Comparison of ENCODE assay signal across 11 cellular contexts in genomic region chr11:72833792-72834501, GRCh38. TPM values are rescaled to one million over a fixed set of nuclear protein-coding genes. Genes with fewer than 3 reads are reported as not detected.
A peak's percentile ranks its signal among the peaks of the same experiment; 100 is the strongest.
DNase-seq lines count a peak whose midpoint lies in the region; ATAC-seq and TF ChIP-seq lines count a peak whose summit lies in the region.
"Had no signal": no experiment of that assay in that cellular context is flagged by ENCODE, and none has a peak within 500 bp of the region (broad histone marks: within the 10 kb centered on the region; RNA-seq: fewer than 3 reads in every experiment).

No MANE protein-coding gene starts in this region.

- H3K9me3 ChIP-seq in esophagus squamous epithelium (no peaks in the 10 kb centered on the region), tibial artery (no peaks in the 10 kb centered on the region)

- no peak for ATAC-seq in naive thymus-derived CD8-positive, alpha-beta T cell
- no peak for ATAC-seq in GM21717 (IDR thresholded peaks at IDR 0.05; ENCODE audit: unreplicated experiment)

- H3K27ac ChIP-seq in esophagus squamous epithelium, result peak overlapping the region in 3 of 4 donors; percentile 71 to 78 (median 77)
- H3K27ac ChIP-seq in tibial artery, result peak overlapping the region; percentile 92 to 94

- no peak for DNase-seq in activated naive CD4-positive, alpha-beta T cell treated with anti-CD3 and anti-CD28 coated beads for 36 hours
- no peak for DNase-seq in activated naive CD4-positive, alpha-beta T cell treated with anti-CD3 and anti-CD28 coated beads, Interleukin-2, amount 10 ng/mL, durations not matched to agents 7 days and 5 days
- no peak for DNase-seq in esophagus squamous epithelium (lab: John Stamatoyannopoulos, UW)
- DNase-seq in naive thymus-derived CD8-positive, alpha-beta T cell, result no peak
- DNase-seq in tibial artery, result no peak
- no peak for DNase-seq in NCI-H1436 (lab: John Stamatoyannopoulos, UW)
- no peak for DNase-seq in HCEC 1CT
- DNase-seq: effector CD4-positive, alpha-beta T cell; NCI-H345; RPMI8226 had no signal

- H3K4me3 ChIP-seq in esophagus squamous epithelium (no peak overlapping the region), tibial artery (no peak overlapping the region)

- peaks cover 9% of the 10 kb centered on the region for H3K4me1 Mint-ChIP-seq in activated naive CD4-positive, alpha-beta T cell treated with anti-CD3 and anti-CD28 coated beads for 36 hours (ENCODE audit: low read depth)
- peaks cover 17% of the 10 kb centered on the region for H3K4me1 Mint-ChIP-seq in activated naive CD4-positive, alpha-beta T cell treated with anti-CD3 and anti-CD28 coated beads, Interleukin-2, amount 10 ng/mL, durations not matched to agents 7 days and 5 days
- peaks cover 6 to 17% (median 7%) of the 10 kb centered on the region in 4 donors for H3K4me1 Mint-ChIP-seq in naive thymus-derived CD8-positive, alpha-beta T cell

- peaks cover 0 to 39% (median 0%) of the 10 kb centered on the region in 3 donors for H3K36me3 ChIP-seq in esophagus squamous epithelium
- peaks cover 5 to 20% (median 10%) of the 10 kb centered on the region in 3 donors for H3K36me3 ChIP-seq in tibial artery

- WGBS in esophagus squamous epithelium, 2 donors, result 60 to 62% methylated on average over 8 of the region's 8 CpGs

- H3K4me3 Mint-ChIP-seq in activated naive CD4-positive, alpha-beta T cell treated with anti-CD3 and anti-CD28 coated beads for 36 hours, result no peak overlapping the region
- H3K4me3 Mint-ChIP-seq in activated naive CD4-positive, alpha-beta T cell treated with anti-CD3 and anti-CD28 coated beads, Interleukin-2, amount 10 ng/mL, durations not matched to agents 7 days and 5 days, result no peak overlapping the region
- no peak overlapping the region for H3K4me3 Mint-ChIP-seq in naive thymus-derived CD8-positive, alpha-beta T cell

- POLR2A ChIA-PET in naive thymus-derived CD8-positive, alpha-beta T cell (lab: Charles Lee), result interaction anchor here (0.6 to 0.7 kb wide), 2 partner anchors 24 to 103 kb away, joined by 3 read pairs; no protein-coding TSS in a partner anchor

- no peak for TF ChIP-seq CTCF in esophagus squamous epithelium (IDR thresholded peaks at IDR 0.05)
- TF ChIP-seq CTCF in tibial artery (IDR thresholded peaks at IDR 0.05), result peak in 1 of 2 experiments; percentile 21

- CTCF ChIA-PET in activated naive CD4-positive, alpha-beta T cell treated with anti-CD3 and anti-CD28 coated beads for 36 hours (lab: Charles Lee), result interaction anchor here (5.6 kb wide), 1 partner anchor 344 kb away, joined by 61 read pairs; no protein-coding TSS in a partner anchor
- CTCF ChIA-PET in activated naive CD4-positive, alpha-beta T cell treated with anti-CD3 and anti-CD28 coated beads, Interleukin-2, amount 10 ng/mL, durations not matched to agents 7 days and 5 days (lab: Charles Lee), result interaction anchor here (0.7 to 11.5 kb wide), 3 partner anchors 110 to 345 kb away, joined by 7 to 180 read pairs (median 16); no protein-coding TSS in a partner anchor

- H3K36me3 Mint-ChIP-seq in activated naive CD4-positive, alpha-beta T cell treated with anti-CD3 and anti-CD28 coated beads for 36 hours (ENCODE audit: low read depth), result peaks cover 10% of the 10 kb centered on the region
- peaks cover 29% of the 10 kb centered on the region for H3K36me3 Mint-ChIP-seq in activated naive CD4-positive, alpha-beta T cell treated with anti-CD3 and anti-CD28 coated beads, Interleukin-2, amount 10 ng/mL, durations not matched to agents 7 days and 5 days
- H3K36me3 Mint-ChIP-seq in naive thymus-derived CD8-positive, alpha-beta T cell, result peaks cover 0 to 40% (median 4%) of the 10 kb centered on the region in 3 donors

- H3K27ac Mint-ChIP-seq in activated naive CD4-positive, alpha-beta T cell treated with anti-CD3 and anti-CD28 coated beads for 36 hours, result peak overlapping the region; percentile 67
- H3K27ac Mint-ChIP-seq in activated naive CD4-positive, alpha-beta T cell treated with anti-CD3 and anti-CD28 coated beads, Interleukin-2, amount 10 ng/mL, durations not matched to agents 7 days and 5 days, result no peak overlapping the region
- peak overlapping the region in 6 of 10 donors; percentile 11 to 83 (median 37) for H3K27ac Mint-ChIP-seq in naive thymus-derived CD8-positive, alpha-beta T cell

- intact Hi-C loops in activated naive CD4-positive, alpha-beta T cell treated with anti-CD3 and anti-CD28 coated beads for 36 hours (cut with micrococcal nuclease), result no loop called here
- intact Hi-C loops in esophagus squamous epithelium (cut with DNase I), result loop anchor here (5.0 kb wide), 1 partner anchor 343 kb away; no protein-coding TSS in a partner anchor
- intact Hi-C loops in tibial artery (cut with DNase I; ENCODE audit: low total_unique reads), result no loop called here

- H3K9me3 Mint-ChIP-seq in activated naive CD4-positive, alpha-beta T cell treated with anti-CD3 and anti-CD28 coated beads for 36 hours, result no peaks in the 10 kb centered on the region
- H3K9me3 Mint-ChIP-seq in activated naive CD4-positive, alpha-beta T cell treated with anti-CD3 and anti-CD28 coated beads, Interleukin-2, amount 10 ng/mL, durations not matched to agents 7 days and 5 days, result no peaks in the 10 kb centered on the region
- H3K9me3 Mint-ChIP-seq in naive thymus-derived CD8-positive, alpha-beta T cell, result no peaks in the 10 kb centered on the region

- H3K4me1 ChIP-seq in esophagus squamous epithelium (peaks cover 6 to 63% (median 27%) of the 10 kb centered on the region in 3 donors), tibial artery (peaks cover 17 to 78% (median 69%) of the 10 kb centered on the region in 4 donors)

- no peak for TF ChIP-seq POLR2A in esophagus squamous epithelium (IDR thresholded peaks at IDR 0.05)

- H3K27me3 Mint-ChIP-seq in activated naive CD4-positive, alpha-beta T cell treated with anti-CD3 and anti-CD28 coated beads for 36 hours (ENCODE audit: low read depth), result no peaks in the 10 kb centered on the region
- H3K27me3 Mint-ChIP-seq in activated naive CD4-positive, alpha-beta T cell treated with anti-CD3 and anti-CD28 coated beads, Interleukin-2, amount 10 ng/mL, durations not matched to agents 7 days and 5 days, result no peaks in the 10 kb centered on the region
- H3K27me3 Mint-ChIP-seq in naive thymus-derived CD8-positive, alpha-beta T cell, result no peaks in the 10 kb centered on the region

- no peaks in the 10 kb centered on the region for H3K27me3 ChIP-seq in esophagus squamous epithelium
- no peaks in the 10 kb centered on the region for H3K27me3 ChIP-seq in tibial artery

RNA-seq across cellular contexts. Expression of gene ATG16L2, which starts 19.7 kb away (rescaled TPM):
- 100 to 1,000 TPM; 105 to 114 TPM for total RNA-seq in activated naive CD4-positive, alpha-beta T cell treated with anti-CD3 and anti-CD28 coated beads for 36 hours
- 10 to 100 TPM; 21.7 to 46.5 (median 26.4) TPM for total RNA-seq in esophagus squamous epithelium
- 100 to 1,000 TPM; 156 to 157 TPM for total RNA-seq in naive thymus-derived CD8-positive, alpha-beta T cell
- 10 to 100 TPM in 2 of 3 donors, 1 to 10 TPM in 1; 9.9 to 12.1 (median 11.6) TPM for polyA plus RNA-seq in naive thymus-derived CD8-positive, alpha-beta T cell

RNA-seq across cellular contexts. Expression of gene STARD10, which starts 40.1 kb away (rescaled TPM):
- 10 to 100 TPM; 11.9 to 12.0 TPM for total RNA-seq in activated naive CD4-positive, alpha-beta T cell treated with anti-CD3 and anti-CD28 coated beads for 36 hours
- 10 to 100 TPM; 42.2 to 83.1 (median 49.4) TPM for total RNA-seq in esophagus squamous epithelium
- total RNA-seq in naive thymus-derived CD8-positive, alpha-beta T cell, result 10 to 100 TPM; 11.8 to 15.6 TPM
- polyA plus RNA-seq in naive thymus-derived CD8-positive, alpha-beta T cell, result 10 to 100 TPM; 13.5 to 16.3 (median 14.9) TPM
